ENCODE assay signal across 1 cellular context in genomic region chr1:89609781-89610456, GRCh38.
TF ChIP-seq lines count a peak whose summit lies in the region.

No MANE protein-coding gene starts in this region.

TF ChIP-seq in HepG2, 621 proteins besides CTCF, POLR2A, EP300 and RAD21 (continued from another document and continues in another):
- TF ChIP-seq XRCC5 (optimal IDR thresholded peaks at IDR 0.05; ENCODE audit: low read length) (no peak), MXD1 (CRISPR knock-in tag; IDR thresholded peaks at IDR 0.05) (no peak), HNRNPUL1 (IDR thresholded peaks at IDR 0.05; ENCODE audit: low read depth, low read length) (no peak), NR2F1 (CRISPR knock-in tag; IDR thresholded peaks at IDR 0.05) (no peak), SRF (IDR thresholded peaks at IDR 0.05; ENCODE audit: low read depth, low read length) (no peak), FOXM1 (CRISPR knock-in tag; IDR thresholded peaks at IDR 0.05) (no peak), ZBTB25 (CRISPR knock-in tag; IDR thresholded peaks at IDR 0.05) (no peak), ZZZ3 (CRISPR knock-in tag; IDR thresholded peaks at IDR 0.05; ENCODE audit: borderline replicate concordance) (no peak), SP1 (IDR thresholded peaks at IDR 0.05) (no peak), SP1 (CRISPR knock-in tag; IDR thresholded peaks at IDR 0.05) (peak; percentile 43; the same call in 1 of the 2 replicates), IRX3 (CRISPR knock-in tag; IDR thresholded peaks at IDR 0.05; ENCODE audit: borderline replicate concordance, low read depth) (no peak), IKZF1 (IDR thresholded peaks at IDR 0.05) (no peak), ONECUT2 (CRISPR knock-in tag; IDR thresholded peaks at IDR 0.05) (no peak), ZBTB39 (CRISPR knock-in tag; IDR thresholded peaks at IDR 0.05) (no peak), ZNF576 (CRISPR knock-in tag; IDR thresholded peaks at IDR 0.05) (no peak; the same call in 1 of the 2 replicates), MEF2D (CRISPR knock-in tag; IDR thresholded peaks at IDR 0.05) (no peak), ZKSCAN1 (IDR thresholded peaks at IDR 0.05; ENCODE audit: low read length) (no peak), MXD3 (CRISPR knock-in tag; IDR thresholded peaks at IDR 0.05) (peak; percentile 39; the same call in 1 of the 2 replicates), WIZ (CRISPR knock-in tag; IDR thresholded peaks at IDR 0.05) (no peak), BCLAF1 (IDR thresholded peaks at IDR 0.05) (no peak), ZBTB1 (CRISPR knock-in tag; IDR thresholded peaks at IDR 0.05; ENCODE audit: borderline replicate concordance) (no peak), MLLT10 (CRISPR knock-in tag; IDR thresholded peaks at IDR 0.05) (no peak), MTERF4 (CRISPR knock-in tag; IDR thresholded peaks at IDR 0.05) (no peak), RNF2 (conservative IDR thresholded peaks at IDR 0.05; ENCODE audit: low read depth) (no peak), PHF21A (CRISPR knock-in tag; IDR thresholded peaks at IDR 0.05) (peak; percentile 55; the same call in 1 of the 2 replicates), EZH2 (conservative IDR thresholded peaks at IDR 0.05; ENCODE audit: low read depth, low read length) (no peak), ZBTB33 (CRISPR knock-in tag; IDR thresholded peaks at IDR 0.05) (no peak), ZFP36L1 (CRISPR knock-in tag; IDR thresholded peaks at IDR 0.05) (no peak), IRF1 (CRISPR knock-in tag; IDR thresholded peaks at IDR 0.05; ENCODE audit: low read depth) (no peak), KDM1A (CRISPR knock-in tag; IDR thresholded peaks at IDR 0.05) (no peak), ELF1 (CRISPR knock-in tag; IDR thresholded peaks at IDR 0.05) (no peak), HMGXB4 (CRISPR knock-in tag; IDR thresholded peaks at IDR 0.05; ENCODE audit: borderline replicate concordance in 1 of 2, low read depth in 1 of 2) (no peak), TCF7 (IDR thresholded peaks at IDR 0.05; ENCODE audit: low read depth) (no peak), FOXJ3 (CRISPR knock-in tag; IDR thresholded peaks at IDR 0.05; ENCODE audit: borderline replicate concordance) (no peak), HNF4G (IDR thresholded peaks at IDR 0.05; ENCODE audit: borderline replicate concordance, low read depth, low read length) (peak; percentile 48; the same call in 1 of the 2 replicates), HNF4G (CRISPR knock-in tag; IDR thresholded peaks at IDR 0.05; ENCODE audit: borderline replicate concordance, low read depth) (no peak), PATZ1 (CRISPR knock-in tag; IDR thresholded peaks at IDR 0.05) (peak; percentile 83), ZNF512B (CRISPR knock-in tag; IDR thresholded peaks at IDR 0.05; ENCODE audit: borderline replicate concordance) (no peak), ZNF784 (CRISPR knock-in tag; IDR thresholded peaks at IDR 0.05; ENCODE audit: borderline replicate concordance) (no peak), MNT (IDR thresholded peaks at IDR 0.05) (no peak)
